11 cellular contexts compared by ENCODE assay signal in the genomic region with DNA sequence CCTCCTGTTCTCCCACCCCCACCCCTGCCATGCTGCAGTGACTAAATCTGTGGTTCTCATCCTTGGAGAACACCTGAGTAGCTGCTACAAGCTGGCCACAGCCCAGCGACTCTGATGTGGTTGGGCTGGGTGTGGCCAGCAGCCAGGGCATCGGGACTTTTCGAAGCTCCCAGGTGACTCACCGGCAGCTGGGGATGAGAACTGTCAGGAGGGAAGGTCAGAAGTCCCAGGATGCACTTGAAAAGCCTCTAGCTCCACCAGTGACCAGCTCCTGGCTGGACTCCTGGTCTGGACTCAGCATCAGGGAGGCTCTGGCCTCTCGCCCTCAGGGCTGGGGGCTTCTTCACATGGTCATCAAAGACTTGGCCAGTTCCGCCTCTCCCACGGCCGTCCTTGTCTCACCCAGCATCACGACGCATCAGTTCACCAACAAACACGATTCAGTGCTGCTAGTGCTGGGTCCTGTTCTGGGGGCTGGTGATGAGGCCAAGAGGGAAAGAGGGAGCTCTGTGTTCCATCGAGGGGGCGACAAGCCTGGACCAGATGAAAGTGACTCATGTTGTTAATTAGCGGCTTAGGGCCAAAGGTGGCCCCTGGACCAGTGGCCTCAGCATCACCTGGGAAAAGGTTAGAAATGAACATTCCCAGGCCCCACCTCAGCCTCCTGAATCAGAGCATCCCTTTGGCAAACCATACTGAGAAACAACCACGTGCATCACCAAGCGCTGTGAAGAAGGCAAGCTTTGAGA. TPM values are rescaled to one million over a fixed set of nuclear protein-coding genes. Genes with fewer than 3 reads are reported as not detected.
DNase-seq lines count a peak whose midpoint lies in the region; ATAC-seq and TF ChIP-seq lines count a peak whose summit lies in the region.
"Had no signal": no experiment of that assay in that cellular context is flagged by ENCODE, and none has a peak within 500 bp of the region (broad histone marks: within the 10 kb centered on the region; RNA-seq: fewer than 3 reads in every experiment).

No MANE protein-coding gene starts in this region.

- peak overlapping the region; percentile 50 for H3K9ac ChIP-seq in mammary epithelial cell (ENCODE audit: insufficient read depth, low read length)
- no peak overlapping the region for H3K9ac ChIP-seq in smooth muscle cell (ENCODE audit: low read depth)

- peak; percentile 54 for ATAC-seq in mucosa of descending colon

- no peak for TF ChIP-seq CTCF in mammary epithelial cell (conservative IDR thresholded peaks at IDR 0.05 in 1 of 2, IDR thresholded peaks at IDR 0.05 in 1 of 2; ENCODE audit: extremely low read depth in 1 of 2, insufficient read depth in 1 of 2, low read depth in 1 of 2, low read length in 2 of 2)
- TF ChIP-seq CTCF in mucosa of descending colon (IDR thresholded peaks at IDR 0.05): no peak
- TF ChIP-seq CTCF in smooth muscle cell (IDR thresholded peaks at IDR 0.05; ENCODE audit: borderline replicate concordance, insufficient read depth, poor library complexity, severe bottlenecking): no peak

- H4K20me1 ChIP-seq in mammary epithelial cell (ENCODE audit: insufficient read depth, low read length) (no peaks in the 10 kb centered on the region), smooth muscle cell (ENCODE audit: low read depth) (no peaks in the 10 kb centered on the region)

- dilution Hi-C loops in mammary epithelial cell (cut with HindIII; ENCODE audit: low sequenced_read_pairs): loop anchor here (5.0 kb wide), 2 partner anchors 35 to 105 kb away; no protein-coding TSS in a partner anchor

- intact Hi-C loops in mammary epithelial cell (cut with micrococcal nuclease): loop anchor here (1.0 to 2.0 kb wide), 2 partner anchors 17 to 27 kb away; a partner anchor contains a TSS
- intact Hi-C loops in mucosa of descending colon (cut with DNase I, micrococcal nuclease): no loop called here

- H3K4me2 ChIP-seq in mammary epithelial cell (ENCODE audit: insufficient read depth, low read depth, low read length) (peak overlapping the region; percentile 90), smooth muscle cell (no peak overlapping the region)

- 34% methylated on average over 10 of the region's 16 CpGs for WGBS in mammary epithelial cell (ENCODE audit: low coverage, missing lambda C conversion rate)
- 73% methylated on average over 16 of the region's 16 CpGs for WGBS in smooth muscle cell (ENCODE audit: low lambda C conversion rate)

- H3K27ac ChIP-seq in mammary epithelial cell (ENCODE audit: insufficient read depth, low read depth, low read length) (peak overlapping the region; percentile 51), smooth muscle cell (ENCODE audit: low read depth) (no peak overlapping the region)
- H3K27ac ChIP-seq: SJSA1, thoracic aorta had no signal

- peak overlapping the region in 1 of 3 experiments; percentile 30 for H3K4me3 ChIP-seq in mammary epithelial cell (replicated peaks in 1 of 3; ENCODE audit: insufficient read depth in 1 of 3, low read depth in 2 of 3, low read length in 3 of 3)
- H3K4me3 ChIP-seq in mucosa of descending colon: no peak overlapping the region
- no peak overlapping the region for H3K4me3 ChIP-seq in smooth muscle cell
- H3K4me3 ChIP-seq: SJSA1, thoracic aorta had no signal

- peaks cover 2% of the 10 kb centered on the region for H3K27me3 ChIP-seq in mammary epithelial cell (ENCODE audit: insufficient read depth, low read length)
- H3K27me3 ChIP-seq in smooth muscle cell (ENCODE audit: low read depth): no peaks in the 10 kb centered on the region
- H3K27me3 ChIP-seq: SJSA1 had no signal

- DNase-seq in DMS53 (lab: John Stamatoyannopoulos, UW): peak; percentile 96
- DNase-seq in LoVo (ENCODE audit: low spot score): peak; percentile 93
- peak; percentile 99 for DNase-seq in mammary epithelial cell
- DNase-seq in mucosa of descending colon: peak; percentile 77 to 90 (median 81)
- DNase-seq in OCI-M1 (lab: John Stamatoyannopoulos, UW): no peak
- DNase-seq in hypothalamus (lab: John Stamatoyannopoulos, UW): no peak
- DNase-seq in smooth muscle cell (lab: John Stamatoyannopoulos, UW; ENCODE audit: unreplicated experiment): no peak
- no peak for DNase-seq in GDM1 (lab: John Stamatoyannopoulos, UW)

- CTCF ChIA-PET in mammary epithelial cell (lab: Charles Lee; ENCODE audit: low non-redundant PET): interaction anchor here (0.6 to 1.3 kb wide), 3 partner anchors 29 to 34 kb away, joined by 10 to 37 read pairs (median 11); no protein-coding TSS in a partner anchor

- no peaks in the 10 kb centered on the region for H3K36me3 ChIP-seq in mammary epithelial cell (ENCODE audit: insufficient read depth, low read length)
- no peaks in the 10 kb centered on the region for H3K36me3 ChIP-seq in mucosa of descending colon (ENCODE audit: low read depth)
- H3K36me3 ChIP-seq in smooth muscle cell (ENCODE audit: low read depth): no peaks in the 10 kb centered on the region
- H3K36me3 ChIP-seq: SJSA1, thoracic aorta had no signal

- no peaks in the 10 kb centered on the region for H3F3A ChIP-seq in smooth muscle cell (ENCODE audit: low read depth)

- H2AFZ ChIP-seq in mammary epithelial cell (ENCODE audit: low read depth, low read length): no peak overlapping the region
- H2AFZ ChIP-seq in smooth muscle cell (ENCODE audit: low read depth): no peak overlapping the region

- no peaks in the 10 kb centered on the region for H3K79me2 ChIP-seq in mammary epithelial cell (ENCODE audit: insufficient read depth, low read length)
- H3K79me2 ChIP-seq in smooth muscle cell (ENCODE audit: low read depth): no peaks in the 10 kb centered on the region

- no TSS peak for BruUV-seq in mammary epithelial cell (replicated peaks; lab: Mats Ljungman, UMichigan)

- in situ Hi-C loops in mammary epithelial cell (cut with MboI; ENCODE audit: low sequenced_read_pairs in 2 of 2): no loop called here

- no peaks in the 10 kb centered on the region for H3K9me3 ChIP-seq in mammary epithelial cell (replicated peaks; ENCODE audit: insufficient read depth, low read length)
- H3K9me3 ChIP-seq in mucosa of descending colon: no peaks in the 10 kb centered on the region
- H3K9me3 ChIP-seq in smooth muscle cell (replicated peaks; ENCODE audit: low read depth): no peaks in the 10 kb centered on the region
- H3K9me3 ChIP-seq: SJSA1, thoracic aorta had no signal

- H3K4me1 ChIP-seq in mammary epithelial cell (ENCODE audit: insufficient read depth, low read length) (peaks cover 32% of the 10 kb centered on the region), mucosa of descending colon (ENCODE audit: low read depth) (peaks cover 57% of the 10 kb centered on the region), smooth muscle cell (ENCODE audit: low read depth) (no peaks in the 10 kb centered on the region)

RNA-seq across cellular contexts. Expression of a gene that starts 3.9 kb away (rescaled TPM):
- total RNA-seq in mammary epithelial cell (under 1 TPM; 0.17 to 0.80 TPM), mucosa of descending colon (not detected), smooth muscle cell (not detected in 2 replicates)
- polyA plus RNA-seq in mammary epithelial cell (0.14 TPM), smooth muscle cell (0.29 and 1.7 TPM in 2 replicates)
- not detected for polyA minus RNA-seq in mammary epithelial cell
- total RNA-seq: SJSA1, thoracic aorta had no signal
- polyA plus RNA-seq: adipose tissue had no signal

RNA-seq across cellular contexts. Expression of a gene that starts 11.7 kb away (rescaled TPM):
- under 1 TPM; under 0.01 to 0.07 TPM for total RNA-seq in mammary epithelial cell
- polyA plus RNA-seq in mammary epithelial cell: 0.06 TPM
- not detected for polyA minus RNA-seq in mammary epithelial cell
- total RNA-seq in mucosa of descending colon: 10 to 100 TPM in 1 of 3 donors, 1 to 10 TPM in 2; 6.0 to 11.4 (median 8.5) TPM
- total RNA-seq in smooth muscle cell: 0.04 and 0.27 TPM in 2 replicates
- polyA plus RNA-seq in smooth muscle cell: 0.38 and 1.2 TPM in 2 replicates
- total RNA-seq: SJSA1 had no signal

RNA-seq across cellular contexts. Expression of a gene that starts 13.7 kb away (rescaled TPM):
- total RNA-seq in mammary epithelial cell: 10 to 100 TPM; 41.4 to 46.3 TPM
- polyA plus RNA-seq in mammary epithelial cell: 6.2 TPM
- 7.1 TPM for polyA minus RNA-seq in mammary epithelial cell
- 100 to 1,000 TPM in 2 of 3 donors, 10 to 100 TPM in 1; 53.8 to 108 (median 105) TPM for total RNA-seq in mucosa of descending colon
- total RNA-seq in smooth muscle cell: 24.1 and 42.2 TPM in 2 replicates
- 40.2 and 65.3 TPM in 2 replicates for polyA plus RNA-seq in smooth muscle cell

RNA-seq across cellular contexts. Expression of a gene that starts 26.1 kb away (rescaled TPM):
- total RNA-seq in mammary epithelial cell: 10 to 100 TPM; 39.0 to 72.6 TPM
- polyA plus RNA-seq in mammary epithelial cell: 48.7 TPM
- 53.3 TPM for polyA minus RNA-seq in mammary epithelial cell
- total RNA-seq in mucosa of descending colon: 100 to 1,000 TPM in 2 of 3 donors, 10 to 100 TPM in 1; 90.4 to 202 (median 196) TPM
- 55.3 and 64.7 TPM in 2 replicates for total RNA-seq in smooth muscle cell
- 46.1 and 136 TPM in 2 replicates for polyA plus RNA-seq in smooth muscle cell

RNA-seq across cellular contexts. Expression of a gene that starts 44.6 kb away (rescaled TPM):
- 10 to 100 TPM in 1 of 2 donors, 1 to 10 TPM in 1; 7.7 to 79.5 TPM for total RNA-seq in mammary epithelial cell
- 155 TPM for polyA plus RNA-seq in mammary epithelial cell
- polyA minus RNA-seq in mammary epithelial cell: 121 TPM
- 10 to 100 TPM in 2 of 3 donors, 1 to 10 TPM in 1; 8.9 to 46.5 (median 10.2) TPM for total RNA-seq in mucosa of descending colon
- 20.0 and 20.9 TPM in 2 replicates for total RNA-seq in smooth muscle cell
- polyA plus RNA-seq in smooth muscle cell: 53.7 and 72.7 TPM in 2 replicates

Comparison
In these comparisons a context has a peak if more than half of its experiments do, and no peak if none do; other contexts are left out.
1. DNase-seq: peak in DMS53 (single experiment), LoVo (single experiment), mammary epithelial cell (single experiment) and mucosa of descending colon (3 of 3); none in OCI-M1 (single experiment), hypothalamus (0 of 51), smooth muscle cell (single experiment) and GDM1 (single experiment).